Comparison of ENCODE assay signal across 8 cellular contexts in genomic region chr16:66844342-66845079, GRCh38. TPM values are rescaled to one million over a fixed set of nuclear protein-coding genes. Genes with fewer than 3 reads are reported as not detected.
DNase-seq lines count a peak whose midpoint lies in the region; ATAC-seq and TF ChIP-seq lines count a peak whose summit lies in the region.

TSS of gene CA7 (plus strand) at chr16:66844414. CDS start at chr16:66844488, 74 bp downstream.

- no peak within 1 kb of the TSS for H3K27ac ChIP-seq in breast epithelium
- no peak within 1 kb of the TSS for H3K27ac ChIP-seq in endodermal cell (ENCODE audit: low read depth, low read length)
- no peak within 1 kb of the TSS for H3K27ac ChIP-seq in mucosa of rectum (ENCODE audit: low read depth in 2 of 2, low read length in 2 of 2)
- no peak within 1 kb of the TSS for H3K27ac ChIP-seq in uterus

- H3K36me3 Mint-ChIP-seq in MCF 10A (ENCODE audit: insufficient read depth, unreplicated experiment) (peaks cover 6% of the 10 kb centered on the region), endodermal cell (ENCODE audit: low read depth) (no peaks in the 10 kb centered on the region)

- no peaks in the 10 kb centered on the region for H3K36me3 ChIP-seq in breast epithelium
- no peaks in the 10 kb centered on the region for H3K36me3 ChIP-seq in endodermal cell (ENCODE audit: control insufficient read depth, insufficient read depth, low read length)
- H3K36me3 ChIP-seq in mucosa of rectum (ENCODE audit: control insufficient read depth in 2 of 2, insufficient read depth in 2 of 2, low read length in 2 of 2), result no peaks in the 10 kb centered on the region
- no peaks in the 10 kb centered on the region for H3K36me3 ChIP-seq in uterus

- no peak for DNase-seq in breast epithelium (ENCODE audit: low spot score in 2 of 2)
- no peak for DNase-seq in MCF 10A (ENCODE audit: unreplicated experiment)
- DNase-seq in endodermal cell, result peak; percentile 76
- peak in 1 of 2 donors; percentile 12 for DNase-seq in uterus
- DNase-seq in NCI-H2107 treated with DMSO at 0.1 percent for 48 hours (lab: John Stamatoyannopoulos, UW; ENCODE audit: unreplicated experiment), result no peak

- H3K4me3 ChIP-seq in breast epithelium (peak within 1 kb of the TSS; percentile 32 to 68 (median 47)), endodermal cell (ENCODE audit: low read length) (peak within 1 kb of the TSS; percentile 69), mucosa of rectum (ENCODE audit: low read length in 2 of 2) (peak within 1 kb of the TSS; percentile 50 to 55), uterus (peak within 1 kb of the TSS; percentile 0 to 7)

- H3K27ac Mint-ChIP-seq in MCF 10A (ENCODE audit: low read depth, unreplicated experiment), result no peak within 1 kb of the TSS
- H3K27ac Mint-ChIP-seq in endodermal cell, result no peak within 1 kb of the TSS

- BruUV-seq in MCF 10A (replicated peaks; lab: Mats Ljungman, UMichigan), result no TSS peak

- no peak for TF ChIP-seq POLR2A in breast epithelium (IDR thresholded peaks at IDR 0.05)
- no peak for TF ChIP-seq POLR2A in uterus (IDR thresholded peaks at IDR 0.05)

- TF ChIP-seq CTCF in breast epithelium (IDR thresholded peaks at IDR 0.05) (no peak), MCF 10A (IDR thresholded peaks at IDR 0.05; ENCODE audit: unreplicated experiment) (no peak), endodermal cell (conservative IDR thresholded peaks at IDR 0.05) (no peak), uterus (IDR thresholded peaks at IDR 0.05) (no peak)

- ATAC-seq in HG03025 (IDR thresholded peaks at IDR 0.05; ENCODE audit: low FRiP score, unreplicated experiment) (no peak), GM18502 (IDR thresholded peaks at IDR 0.05; ENCODE audit: poor library complexity, unreplicated experiment) (no peak)

- H3K27me3 Mint-ChIP-seq in MCF 10A (ENCODE audit: insufficient read depth, unreplicated experiment) (peaks cover 11% of the 10 kb centered on the region), endodermal cell (ENCODE audit: insufficient read depth) (peaks cover 82% of the 10 kb centered on the region)

- WGBS in endodermal cell (ENCODE audit: insufficient coverage in 1 of 2, insufficient read length in 1 of 2), 2 experiments, result 3 to 6% methylated on average over 35 to 79 of the region's 79 CpGs

- POLR2A ChIA-PET in MCF 10A (lab: Yijun Ruan, JAX), result interaction anchor here (0.7 kb wide), 1 partner anchor 21 kb away, joined by 4 read pairs; no protein-coding TSS in a partner anchor

- H3K9ac ChIP-seq in endodermal cell (ENCODE audit: extremely low read depth, low read length, poor library complexity, severe bottlenecking), result no peak within 1 kb of the TSS
- peak within 1 kb of the TSS in 1 of 2 donors; percentile 54 for H3K9ac ChIP-seq in mucosa of rectum (ENCODE audit: low read depth in 1 of 2, low read length in 2 of 2)

- H3K27me3 ChIP-seq in breast epithelium, result peaks cover 0 to 22% of the 10 kb centered on the region in 2 donors
- H3K27me3 ChIP-seq in endodermal cell (ENCODE audit: control insufficient read depth, insufficient read depth, low read length, poor library complexity, severe bottlenecking), result peaks cover 87% of the 10 kb centered on the region
- peaks cover 9 to 19% of the 10 kb centered on the region in 2 donors for H3K27me3 ChIP-seq in mucosa of rectum (ENCODE audit: control insufficient read depth in 2 of 2, insufficient read depth in 2 of 2, low read length in 2 of 2)
- peaks cover 4 to 9% of the 10 kb centered on the region in 2 donors for H3K27me3 ChIP-seq in uterus

- H3K4me1 ChIP-seq in breast epithelium, result peaks cover 4 to 6% of the 10 kb centered on the region in 2 donors
- no peaks in the 10 kb centered on the region for H3K4me1 ChIP-seq in endodermal cell (ENCODE audit: control insufficient read depth, insufficient read depth, low read length)
- H3K4me1 ChIP-seq in mucosa of rectum (ENCODE audit: control insufficient read depth in 2 of 2, insufficient read depth in 2 of 2, low read length in 2 of 2), result peaks cover 4 to 12% of the 10 kb centered on the region in 2 donors
- peaks cover 0 to 13% of the 10 kb centered on the region in 2 donors for H3K4me1 ChIP-seq in uterus

- intact Hi-C loops in breast epithelium (cut with DNase I; ENCODE audit: low total_unique reads), result no loop called here
- intact Hi-C loops in MCF 10A (cut with micrococcal nuclease), result no loop called here
- intact Hi-C loops in uterus (cut with DNase I; ENCODE audit: low total_unique reads), result no loop called here

- no peak within 1 kb of the TSS for H3K4me3 Mint-ChIP-seq in MCF 10A (ENCODE audit: unreplicated experiment)
- peak within 1 kb of the TSS; percentile 57 for H3K4me3 Mint-ChIP-seq in endodermal cell

- peaks cover 7% of the 10 kb centered on the region for H3K4me1 Mint-ChIP-seq in MCF 10A (ENCODE audit: insufficient read depth, unreplicated experiment)
- H3K4me1 Mint-ChIP-seq in endodermal cell, result peaks cover 2% of the 10 kb centered on the region

- H3K9me3 ChIP-seq in breast epithelium (no peaks in the 10 kb centered on the region), endodermal cell (ENCODE audit: control insufficient read depth, low read length) (no peaks in the 10 kb centered on the region), mucosa of rectum (ENCODE audit: control insufficient read depth in 2 of 2, low read length in 2 of 2) (no peaks in the 10 kb centered on the region), uterus (no peaks in the 10 kb centered on the region)

- H3K9me3 Mint-ChIP-seq in MCF 10A (ENCODE audit: unreplicated experiment) (no peaks in the 10 kb centered on the region), endodermal cell (no peaks in the 10 kb centered on the region)

- CTCF ChIA-PET in MCF 10A (lab: Yijun Ruan, JAX), result interaction anchor here (0.6 to 5.5 kb wide), 6 partner anchors 14 to 237 kb away, joined by 3 to 39 read pairs (median 12); partner anchors contain the start of gene NAE1

RNA-seq across cellular contexts. Expression of gene CA7, which starts in this region (rescaled TPM):
- total RNA-seq in breast epithelium, result 1 to 10 TPM in 1 of 3 donors, not detected in 2; 1.3 TPM
- not detected in 2 replicates for total RNA-seq in MCF 10A (2022)
- total RNA-seq in endodermal cell, result not detected
- polyA plus RNA-seq in endodermal cell (2013, experiment 1 of 2), result 0.36 TPM
- polyA plus RNA-seq in endodermal cell (2013, experiment 2 of 2), result not detected
- not detected for total RNA-seq in uterus

Comparison
In these comparisons a context has a peak if more than half of its experiments do, and no peak if none do; other contexts are left out.
1. Peak in DNase-seq and H3K4me3 ChIP-seq in endodermal cell; RNA of the gene not detected or under 1 TPM.
2. H3K4me3 ChIP-seq: peak in every context shown above with its lines; median percentile 69 in endodermal cell; 52 in mucosa of rectum; 47 in breast epithelium; 4 in uterus.